1 cellular context compared by ENCODE assay signal in genomic region chr16:89922884-89923639, GRCh38.
TF ChIP-seq lines count a peak whose summit lies in the region.

Gene TUBB3, plus strand, starts transcription at chr16:89923342. Its CDS starts 60 bp downstream, at chr16:89923402.

TF ChIP-seq in HEK293, 187 proteins besides CTCF, POLR2A, EP300 and RAD21 (continued from another document):
- TF ChIP-seq GLIS1 (tag by site-specific recombination; IDR thresholded peaks at IDR 0.05) (no peak; the same call in 1 of the 2 replicates), ZNF664 (tag by site-specific recombination; IDR thresholded peaks at IDR 0.05) (no peak), ZNF214 (tag by site-specific recombination; IDR thresholded peaks at IDR 0.05; ENCODE audit: borderline replicate concordance) (no peak), ZNF350 (tag by site-specific recombination; IDR thresholded peaks at IDR 0.05) (no peak), PRDM4 (tag by site-specific recombination; IDR thresholded peaks at IDR 0.05) (no peak), KLF17 (tag by site-specific recombination; IDR thresholded peaks at IDR 0.05) (0 out of 2 replicates have a peak, but pooled peaks have one; percentile 8), ZBTB20 (tag by site-specific recombination; IDR thresholded peaks at IDR 0.05) (peak; percentile 6; the same call in 1 of the 2 replicates), ZBTB26 (tag by site-specific recombination; optimal IDR thresholded peaks at IDR 0.05) (peak; percentile 66), ZNF76 (tag by site-specific recombination; IDR thresholded peaks at IDR 0.05; ENCODE audit: borderline replicate concordance, low read depth) (no peak), ZNF416 (tag by site-specific recombination; IDR thresholded peaks at IDR 0.05) (no peak), ZNF302 (tag by site-specific recombination; IDR thresholded peaks at IDR 0.05; ENCODE audit: low read depth) (no peak), BCL6B (tag by site-specific recombination; IDR thresholded peaks at IDR 0.05) (no peak), ZNF133 (tag by site-specific recombination; IDR thresholded peaks at IDR 0.05) (no peak), ZNF561 (tag by site-specific recombination; IDR thresholded peaks at IDR 0.05; ENCODE audit: borderline replicate concordance) (no peak), ATF2 (tag by site-specific recombination; IDR thresholded peaks at IDR 0.05; ENCODE audit: low read depth) (no peak), MYNN (tag by site-specific recombination; IDR thresholded peaks at IDR 0.05; ENCODE audit: borderline replicate concordance) (no peak), ZNF571 (tag by site-specific recombination; IDR thresholded peaks at IDR 0.05) (no peak), ZNF549 (tag by site-specific recombination; IDR thresholded peaks at IDR 0.05) (0 out of 2 replicates have a peak, but pooled peaks have one; percentile 23), KLF1 (tag by site-specific recombination; IDR thresholded peaks at IDR 0.05) (peak; percentile 65), ZNF660 (tag by site-specific recombination; IDR thresholded peaks at IDR 0.05) (peak; percentile 71), ZSCAN5A (tag by site-specific recombination; IDR thresholded peaks at IDR 0.05) (no peak), ZNF449 (tag by site-specific recombination; IDR thresholded peaks at IDR 0.05) (no peak), SP3 (tag by site-specific recombination; IDR thresholded peaks at IDR 0.05) (peak; percentile 57), ZNF747 (tag by site-specific recombination; IDR thresholded peaks at IDR 0.05) (no peak), ZNF184 (tag by site-specific recombination; IDR thresholded peaks at IDR 0.05) (no peak), ZBTB17 (tag by site-specific recombination; IDR thresholded peaks at IDR 0.05) (no peak), IKZF3 (tag by site-specific recombination; IDR thresholded peaks at IDR 0.05) (no peak), ZNF777 (tag by site-specific recombination; IDR thresholded peaks at IDR 0.05; ENCODE audit: borderline replicate concordance) (no peak)
- TF ChIP-seq, protein P1, sequence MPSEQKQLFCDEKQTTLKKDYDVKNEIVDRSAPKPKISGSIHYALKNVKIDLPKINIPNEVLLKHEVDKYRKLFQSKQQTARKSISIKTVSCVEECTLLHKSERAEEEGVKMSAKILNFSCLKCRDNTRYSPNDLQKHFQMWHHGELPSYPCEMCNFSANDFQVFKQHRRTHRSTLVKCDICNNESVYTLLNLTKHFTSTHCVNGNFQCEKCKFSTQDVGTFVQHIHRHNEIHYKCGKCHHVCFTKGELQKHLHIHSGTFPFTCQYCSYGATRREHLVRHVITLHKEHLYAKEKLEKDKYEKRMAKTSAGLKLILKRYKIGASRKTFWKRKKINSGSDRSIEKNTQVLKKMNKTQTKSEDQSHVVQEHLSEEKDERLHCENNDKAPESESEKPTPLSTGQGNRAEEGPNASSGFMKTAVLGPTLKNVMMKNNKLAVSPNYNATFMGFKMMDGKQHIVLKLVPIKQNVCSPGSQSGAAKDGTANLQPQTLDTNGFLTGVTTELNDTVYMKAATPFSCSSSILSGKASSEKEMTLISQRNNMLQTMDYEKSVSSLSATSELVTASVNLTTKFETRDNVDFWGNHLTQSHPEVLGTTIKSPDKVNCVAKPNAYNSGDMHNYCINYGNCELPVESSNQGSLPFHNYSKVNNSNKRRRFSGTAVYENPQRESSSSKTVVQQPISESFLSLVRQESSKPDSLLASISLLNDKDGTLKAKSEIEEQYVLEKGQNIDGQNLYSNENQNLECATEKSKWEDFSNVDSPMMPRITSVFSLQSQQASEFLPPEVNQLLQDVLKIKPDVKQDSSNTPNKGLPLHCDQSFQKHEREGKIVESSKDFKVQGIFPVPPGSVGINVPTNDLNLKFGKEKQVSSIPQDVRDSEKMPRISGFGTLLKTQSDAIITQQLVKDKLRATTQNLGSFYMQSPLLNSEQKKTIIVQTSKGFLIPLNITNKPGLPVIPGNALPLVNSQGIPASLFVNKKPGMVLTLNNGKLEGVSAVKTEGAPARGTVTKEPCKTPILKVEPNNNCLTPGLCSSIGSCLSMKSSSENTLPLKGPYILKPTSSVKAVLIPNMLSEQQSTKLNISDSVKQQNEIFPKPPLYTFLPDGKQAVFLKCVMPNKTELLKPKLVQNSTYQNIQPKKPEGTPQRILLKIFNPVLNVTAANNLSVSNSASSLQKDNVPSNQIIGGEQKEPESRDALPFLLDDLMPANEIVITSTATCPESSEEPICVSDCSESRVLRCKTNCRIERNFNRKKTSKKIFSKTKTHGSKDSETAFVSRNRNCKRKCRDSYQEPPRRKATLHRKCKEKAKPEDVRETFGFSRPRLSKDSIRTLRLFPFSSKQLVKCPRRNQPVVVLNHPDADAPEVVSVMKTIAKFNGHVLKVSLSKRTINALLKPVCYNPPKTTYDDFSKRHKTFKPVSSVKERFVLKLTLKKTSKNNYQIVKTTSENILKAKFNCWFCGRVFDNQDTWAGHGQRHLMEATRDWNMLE (tag by site-specific recombination; conservative IDR thresholded peaks at IDR 0.05; ENCODE audit: low read depth), result no peak
- TF ChIP-seq, protein P2, sequence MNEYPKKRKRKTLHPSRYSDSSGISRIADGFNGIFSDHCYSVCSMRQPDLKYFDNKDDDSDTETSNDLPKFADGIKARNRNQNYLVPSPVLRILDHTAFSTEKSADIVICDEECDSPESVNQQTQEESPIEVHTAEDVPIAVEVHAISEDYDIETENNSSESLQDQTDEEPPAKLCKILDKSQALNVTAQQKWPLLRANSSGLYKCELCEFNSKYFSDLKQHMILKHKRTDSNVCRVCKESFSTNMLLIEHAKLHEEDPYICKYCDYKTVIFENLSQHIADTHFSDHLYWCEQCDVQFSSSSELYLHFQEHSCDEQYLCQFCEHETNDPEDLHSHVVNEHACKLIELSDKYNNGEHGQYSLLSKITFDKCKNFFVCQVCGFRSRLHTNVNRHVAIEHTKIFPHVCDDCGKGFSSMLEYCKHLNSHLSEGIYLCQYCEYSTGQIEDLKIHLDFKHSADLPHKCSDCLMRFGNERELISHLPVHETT (tag by site-specific recombination; IDR thresholded peaks at IDR 0.05), result no peak
